ENCODE assay signal across 21 cellular contexts in genomic region chr20:39983183-39983582, GRCh38.
"Had no signal": no experiment of that assay in that cellular context is flagged by ENCODE, and none has a peak within 500 bp of the region (broad histone marks: within the 10 kb centered on the region; RNA-seq: fewer than 3 reads in every experiment).

No MANE protein-coding gene starts in this region.

- DNase-seq: activated B cell treated with CpG ODN at 0.5 μM for 24 hours; activated CD4-positive, alpha-beta T cell treated with anti-CD3 and anti-CD28 coated beads, Interleukin-2, amount 50 U/mL, for 1 hour; activated CD8-positive, alpha-beta T cell treated with anti-CD3 and anti-CD28 coated beads for 36 hours; activated naive CD4-positive, alpha-beta T cell; activated T-cell treated with anti-CD3 and anti-CD28 coated beads, Interleukin-2, amount 50 U/mL, for 4 hours; dermis blood vessel endothelial cell; effector CD4-positive, alpha-beta T cell; hypothalamus; immature natural killer cell; sigmoid colon; stimulated activated CD4-positive, alpha-beta T cell treated with anti-CD3 and anti-CD28 coated beads, Interleukin-2, amount 100 ng/mL, for 24 hours; stimulated activated naive B cell treated with anti-CD40 and anti-IgM and Interleukin-4, amounts not matched to agents 10 μg/mL and 1 μg/mL and 100 μg/mL, for 72 hours; T-helper 1 cell had no signal

- H3K27me3 ChIP-seq: breast epithelium, gastroesophageal sphincter, sigmoid colon, tibial nerve had no signal

- H3K27me3 Mint-ChIP-seq: activated B cell treated with CpG ODN at 0.5 μM for 24 hours; activated T-helper 17 cell treated with anti-CD3 and anti-CD28 coated beads, Interleukin-2, amount 50 U/mL, for 72 hours; stimulated activated naive B cell treated with anti-CD40 and anti-IgM and Interleukin-4, amounts not matched to agents 10 μg/mL and 1 μg/mL and 100 μg/mL, for 72 hours had no signal

- H3K4me2 ChIP-seq: smooth muscle cell had no signal

- H3K36me3 ChIP-seq: breast epithelium, gastroesophageal sphincter, sigmoid colon, tibial nerve had no signal

- H3K4me3 Mint-ChIP-seq: activated B cell treated with CpG ODN at 0.5 μM for 24 hours; activated CD8-positive, alpha-beta T cell treated with anti-CD3 and anti-CD28 coated beads for 36 hours; activated T-cell treated with anti-CD3 and anti-CD28 coated beads, Interleukin-2, amount 50 U/mL, for 4 hours; activated T-helper 17 cell treated with anti-CD3 and anti-CD28 coated beads, Interleukin-2, amount 50 U/mL, for 72 hours; immature natural killer cell; nephron; stimulated activated naive B cell treated with anti-CD40 and anti-IgM and Interleukin-4, amounts not matched to agents 10 μg/mL and 1 μg/mL and 100 μg/mL, for 72 hours; T-helper 2 cell treated with Interferon-gamma antibody and Interleukin-4, amounts not matched to agents 5 μg/mL and 100 μg/mL, for 36 hours had no signal

- H3K9me3 ChIP-seq: breast epithelium, gastroesophageal sphincter, sigmoid colon, tibial nerve had no signal

- H3K27ac ChIP-seq: breast epithelium, gastroesophageal sphincter, sigmoid colon, tibial nerve had no signal

- H3K36me3 Mint-ChIP-seq: activated naive CD4-positive, alpha-beta T cell treated with anti-CD3 and anti-CD28 coated beads, Interleukin-2, amount 50 U/mL, for 72 hours; immature natural killer cell; stimulated activated naive B cell treated with anti-CD40 and anti-IgM and Interleukin-4, amounts not matched to agents 10 μg/mL and 1 μg/mL and 100 μg/mL, for 72 hours had no signal

- H3K27ac Mint-ChIP-seq: activated B cell treated with CpG ODN at 0.5 μM for 24 hours; activated CD8-positive, alpha-beta T cell treated with anti-CD3 and anti-CD28 coated beads for 36 hours; activated naive CD4-positive, alpha-beta T cell treated with anti-CD3 and anti-CD28 coated beads, Interleukin-2, amount 50 U/mL, for 72 hours; activated T-helper 17 cell treated with anti-CD3 and anti-CD28 coated beads, Interleukin-2, amount 50 U/mL, for 72 hours; immature natural killer cell; stimulated activated naive B cell treated with anti-CD40 and anti-IgM and Interleukin-4, amounts not matched to agents 10 μg/mL and 1 μg/mL and 100 μg/mL, for 72 hours; T-helper 2 cell treated with Interferon-gamma antibody and Interleukin-4, amounts not matched to agents 5 μg/mL and 100 μg/mL, for 36 hours had no signal

- H3K4me1 Mint-ChIP-seq: activated B cell treated with CpG ODN at 0.5 μM for 24 hours; activated T-helper 17 cell treated with anti-CD3 and anti-CD28 coated beads, Interleukin-2, amount 50 U/mL, for 72 hours; immature natural killer cell; stimulated activated naive B cell treated with anti-CD40 and anti-IgM and Interleukin-4, amounts not matched to agents 10 μg/mL and 1 μg/mL and 100 μg/mL, for 72 hours had no signal

- H3K4me3 ChIP-seq: breast epithelium, gastroesophageal sphincter, sigmoid colon, smooth muscle cell, tibial nerve had no signal

- H3K9me3 Mint-ChIP-seq: activated B cell treated with CpG ODN at 0.5 μM for 24 hours; activated CD8-positive, alpha-beta T cell treated with anti-CD3 and anti-CD28 coated beads for 36 hours; activated T-cell treated with anti-CD3 and anti-CD28 coated beads, Interleukin-2, amount 50 U/mL, for 4 hours; activated T-helper 17 cell treated with anti-CD3 and anti-CD28 coated beads, Interleukin-2, amount 50 U/mL, for 72 hours; nephron; stimulated activated naive B cell treated with anti-CD40 and anti-IgM and Interleukin-4, amounts not matched to agents 10 μg/mL and 1 μg/mL and 100 μg/mL, for 72 hours; T-helper 2 cell treated with Interferon-gamma antibody and Interleukin-4, amounts not matched to agents 5 μg/mL and 100 μg/mL, for 36 hours had no signal
